ENCODE assay signal across 1 cellular context in genomic region chr9:114551750-114552685, GRCh38.
TF ChIP-seq lines count a peak whose summit lies in the region.

No MANE protein-coding gene starts in this region.

TF ChIP-seq in IMR-90, 13 proteins besides CTCF, POLR2A, EP300 and RAD21:
- 0 out of 2 replicates have a peak, but pooled peaks have one; percentile 7 for TF ChIP-seq SMC3 (IDR thresholded peaks at IDR 0.05; ENCODE audit: low read depth, low read length)
- TF ChIP-seq NFE2L2 (IDR thresholded peaks at IDR 0.05; ENCODE audit: low read depth, low read length) = 0 out of 2 replicates have a peak, but pooled peaks have one; percentile 47
- TF ChIP-seq FOS (IDR thresholded peaks at IDR 0.05; ENCODE audit: low read depth, low read length) = peak; percentile 100
- TF ChIP-seq CEBPB (IDR thresholded peaks at IDR 0.05; ENCODE audit: low read depth, low read length) = 0 out of 2 replicates have a peak, but pooled peaks have one; percentile 7
- TF ChIP-seq BHLHE40 (IDR thresholded peaks at IDR 0.05; ENCODE audit: low read depth, low read length) = peak; percentile 74
- TF ChIP-seq MAZ (IDR thresholded peaks at IDR 0.05; ENCODE audit: borderline replicate concordance, low read depth, low read length) = no peak
- peak; percentile 63 for TF ChIP-seq MAFK (IDR thresholded peaks at IDR 0.05; ENCODE audit: low read depth, low read length)
- no peak for TF ChIP-seq CHD1 (IDR thresholded peaks at IDR 0.05; ENCODE audit: low read depth, low read length)
- no peak for TF ChIP-seq RCOR1 (IDR thresholded peaks at IDR 0.05; ENCODE audit: insufficient replicate concordance, low read length)
